ENCODE assay signal across 1 cellular context in the genomic region with DNA sequence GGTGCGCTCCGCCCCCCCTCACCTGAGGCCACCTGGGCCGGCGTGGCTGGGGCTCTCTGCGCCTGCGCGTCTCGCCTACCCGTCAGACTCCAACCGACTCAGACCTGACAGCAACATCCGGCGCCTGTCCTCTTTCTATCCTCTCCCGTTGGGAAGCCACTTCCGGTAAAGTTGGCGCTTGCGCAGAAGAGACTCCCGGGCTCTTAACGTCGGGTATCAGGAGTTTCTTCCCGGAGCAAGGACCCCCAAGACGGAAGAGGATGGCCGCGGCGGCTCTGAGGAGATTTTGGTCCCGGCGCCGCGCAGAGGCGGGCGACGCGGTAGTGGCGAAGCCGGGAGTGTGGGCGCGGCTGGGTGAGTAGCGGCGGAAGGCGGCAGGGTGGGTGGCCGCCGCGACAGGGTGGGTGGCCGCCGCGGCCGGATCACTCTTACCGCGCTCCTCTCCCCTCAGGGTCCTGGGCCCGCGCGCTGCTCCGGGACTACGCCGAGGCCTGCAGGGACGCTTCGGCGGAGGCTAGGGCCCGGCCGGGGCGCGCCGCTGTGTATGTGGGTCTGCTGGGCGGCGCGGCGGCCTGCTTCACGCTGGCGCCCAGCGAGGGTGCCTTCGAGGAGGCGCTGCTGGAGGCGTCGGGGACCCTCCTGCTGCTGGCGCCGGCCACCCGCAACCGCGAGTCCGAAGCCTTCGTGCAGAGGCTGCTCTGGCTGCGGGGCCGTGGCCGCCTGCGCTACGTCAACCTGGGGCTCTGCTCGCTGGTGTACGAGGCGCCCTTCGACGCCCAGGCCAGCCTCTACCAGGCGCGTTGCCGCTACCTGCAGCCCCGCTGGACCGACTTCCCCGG.
TF ChIP-seq lines count a peak whose summit lies in the region.

A gene (plus strand): TSS at position 249 of the 839 bp plus-strand sequence. CDS start 12 bp downstream, at position 261.
A gene (minus strand): TSS at position 77 of the 839 bp plus-strand sequence. CDS start 229 bp downstream, outside the sequence.

TF ChIP-seq in HepG2, 621 proteins besides CTCF, POLR2A, EP300 and RAD21 (continued from another document and continues in another):
- 0 out of 2 replicates have a peak, but pooled peaks have one; percentile 40 for TF ChIP-seq SMAD9 (CRISPR knock-in tag; IDR thresholded peaks at IDR 0.05)
- TF ChIP-seq, protein P1, sequence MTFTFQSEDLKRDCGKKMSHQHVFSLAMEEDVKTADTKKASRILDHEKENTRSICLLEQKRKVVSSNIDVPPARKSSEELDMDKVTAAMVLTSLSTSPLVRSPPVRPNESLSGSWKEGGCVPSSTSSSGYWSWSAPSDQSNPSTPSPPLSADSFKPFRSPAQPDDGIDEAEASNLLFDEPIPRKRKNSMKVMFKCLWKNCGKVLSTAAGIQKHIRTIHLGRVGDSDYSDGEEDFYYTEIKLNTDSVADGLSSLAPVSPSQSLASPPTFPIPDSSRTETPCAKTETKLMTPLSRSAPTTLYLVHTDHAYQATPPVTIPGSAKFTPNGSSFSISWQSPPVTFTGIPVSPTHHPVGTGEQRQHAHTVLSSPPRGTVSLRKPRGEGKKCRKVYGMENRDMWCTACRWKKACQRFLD (CRISPR knock-in tag; IDR thresholded peaks at IDR 0.05; ENCODE audit: borderline replicate concordance), result peak; percentile 75; the same call in 1 of the 2 replicates
- TF ChIP-seq RFXANK (CRISPR knock-in tag; IDR thresholded peaks at IDR 0.05), result no peak
- TF ChIP-seq, protein P2, sequence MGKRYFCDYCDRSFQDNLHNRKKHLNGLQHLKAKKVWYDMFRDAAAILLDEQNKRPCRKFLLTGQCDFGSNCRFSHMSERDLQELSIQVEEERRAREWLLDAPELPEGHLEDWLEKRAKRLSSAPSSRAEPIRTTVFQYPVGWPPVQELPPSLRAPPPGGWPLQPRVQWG (CRISPR knock-in tag; IDR thresholded peaks at IDR 0.05; ENCODE audit: borderline replicate concordance, low read depth), result no peak
- TF ChIP-seq, protein P3, sequence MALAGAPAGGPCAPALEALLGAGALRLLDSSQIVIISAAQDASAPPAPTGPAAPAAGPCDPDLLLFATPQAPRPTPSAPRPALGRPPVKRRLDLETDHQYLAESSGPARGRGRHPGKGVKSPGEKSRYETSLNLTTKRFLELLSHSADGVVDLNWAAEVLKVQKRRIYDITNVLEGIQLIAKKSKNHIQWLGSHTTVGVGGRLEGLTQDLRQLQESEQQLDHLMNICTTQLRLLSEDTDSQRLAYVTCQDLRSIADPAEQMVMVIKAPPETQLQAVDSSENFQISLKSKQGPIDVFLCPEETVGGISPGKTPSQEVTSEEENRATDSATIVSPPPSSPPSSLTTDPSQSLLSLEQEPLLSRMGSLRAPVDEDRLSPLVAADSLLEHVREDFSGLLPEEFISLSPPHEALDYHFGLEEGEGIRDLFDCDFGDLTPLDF (CRISPR knock-in tag; IDR thresholded peaks at IDR 0.05), result no peak
- TF ChIP-seq CHCHD3 (CRISPR knock-in tag; IDR thresholded peaks at IDR 0.05), result no peak
- TF ChIP-seq, protein P4, sequence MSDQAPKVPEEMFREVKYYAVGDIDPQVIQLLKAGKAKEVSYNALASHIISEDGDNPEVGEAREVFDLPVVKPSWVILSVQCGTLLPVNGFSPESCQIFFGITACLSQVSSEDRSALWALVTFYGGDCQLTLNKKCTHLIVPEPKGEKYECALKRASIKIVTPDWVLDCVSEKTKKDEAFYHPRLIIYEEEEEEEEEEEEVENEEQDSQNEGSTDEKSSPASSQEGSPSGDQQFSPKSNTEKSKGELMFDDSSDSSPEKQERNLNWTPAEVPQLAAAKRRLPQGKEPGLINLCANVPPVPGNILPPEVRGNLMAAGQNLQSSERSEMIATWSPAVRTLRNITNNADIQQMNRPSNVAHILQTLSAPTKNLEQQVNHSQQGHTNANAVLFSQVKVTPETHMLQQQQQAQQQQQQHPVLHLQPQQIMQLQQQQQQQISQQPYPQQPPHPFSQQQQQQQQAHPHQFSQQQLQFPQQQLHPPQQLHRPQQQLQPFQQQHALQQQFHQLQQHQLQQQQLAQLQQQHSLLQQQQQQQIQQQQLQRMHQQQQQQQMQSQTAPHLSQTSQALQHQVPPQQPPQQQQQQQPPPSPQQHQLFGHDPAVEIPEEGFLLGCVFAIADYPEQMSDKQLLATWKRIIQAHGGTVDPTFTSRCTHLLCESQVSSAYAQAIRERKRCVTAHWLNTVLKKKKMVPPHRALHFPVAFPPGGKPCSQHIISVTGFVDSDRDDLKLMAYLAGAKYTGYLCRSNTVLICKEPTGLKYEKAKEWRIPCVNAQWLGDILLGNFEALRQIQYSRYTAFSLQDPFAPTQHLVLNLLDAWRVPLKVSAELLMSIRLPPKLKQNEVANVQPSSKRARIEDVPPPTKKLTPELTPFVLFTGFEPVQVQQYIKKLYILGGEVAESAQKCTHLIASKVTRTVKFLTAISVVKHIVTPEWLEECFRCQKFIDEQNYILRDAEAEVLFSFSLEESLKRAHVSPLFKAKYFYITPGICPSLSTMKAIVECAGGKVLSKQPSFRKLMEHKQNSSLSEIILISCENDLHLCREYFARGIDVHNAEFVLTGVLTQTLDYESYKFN (CRISPR knock-in tag; conservative IDR thresholded peaks at IDR 0.05), result peak; percentile 57; the same call in 1 of the 2 replicates
- TF ChIP-seq, protein P5, sequence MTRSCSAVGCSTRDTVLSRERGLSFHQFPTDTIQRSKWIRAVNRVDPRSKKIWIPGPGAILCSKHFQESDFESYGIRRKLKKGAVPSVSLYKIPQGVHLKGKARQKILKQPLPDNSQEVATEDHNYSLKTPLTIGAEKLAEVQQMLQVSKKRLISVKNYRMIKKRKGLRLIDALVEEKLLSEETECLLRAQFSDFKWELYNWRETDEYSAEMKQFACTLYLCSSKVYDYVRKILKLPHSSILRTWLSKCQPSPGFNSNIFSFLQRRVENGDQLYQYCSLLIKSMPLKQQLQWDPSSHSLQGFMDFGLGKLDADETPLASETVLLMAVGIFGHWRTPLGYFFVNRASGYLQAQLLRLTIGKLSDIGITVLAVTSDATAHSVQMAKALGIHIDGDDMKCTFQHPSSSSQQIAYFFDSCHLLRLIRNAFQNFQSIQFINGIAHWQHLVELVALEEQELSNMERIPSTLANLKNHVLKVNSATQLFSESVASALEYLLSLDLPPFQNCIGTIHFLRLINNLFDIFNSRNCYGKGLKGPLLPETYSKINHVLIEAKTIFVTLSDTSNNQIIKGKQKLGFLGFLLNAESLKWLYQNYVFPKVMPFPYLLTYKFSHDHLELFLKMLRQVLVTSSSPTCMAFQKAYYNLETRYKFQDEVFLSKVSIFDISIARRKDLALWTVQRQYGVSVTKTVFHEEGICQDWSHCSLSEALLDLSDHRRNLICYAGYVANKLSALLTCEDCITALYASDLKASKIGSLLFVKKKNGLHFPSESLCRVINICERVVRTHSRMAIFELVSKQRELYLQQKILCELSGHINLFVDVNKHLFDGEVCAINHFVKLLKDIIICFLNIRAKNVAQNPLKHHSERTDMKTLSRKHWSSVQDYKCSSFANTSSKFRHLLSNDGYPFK (CRISPR knock-in tag; IDR thresholded peaks at IDR 0.05; ENCODE audit: borderline replicate concordance), result peak; percentile 80; the same call in 1 of the 2 replicates
- TF ChIP-seq, protein P6, sequence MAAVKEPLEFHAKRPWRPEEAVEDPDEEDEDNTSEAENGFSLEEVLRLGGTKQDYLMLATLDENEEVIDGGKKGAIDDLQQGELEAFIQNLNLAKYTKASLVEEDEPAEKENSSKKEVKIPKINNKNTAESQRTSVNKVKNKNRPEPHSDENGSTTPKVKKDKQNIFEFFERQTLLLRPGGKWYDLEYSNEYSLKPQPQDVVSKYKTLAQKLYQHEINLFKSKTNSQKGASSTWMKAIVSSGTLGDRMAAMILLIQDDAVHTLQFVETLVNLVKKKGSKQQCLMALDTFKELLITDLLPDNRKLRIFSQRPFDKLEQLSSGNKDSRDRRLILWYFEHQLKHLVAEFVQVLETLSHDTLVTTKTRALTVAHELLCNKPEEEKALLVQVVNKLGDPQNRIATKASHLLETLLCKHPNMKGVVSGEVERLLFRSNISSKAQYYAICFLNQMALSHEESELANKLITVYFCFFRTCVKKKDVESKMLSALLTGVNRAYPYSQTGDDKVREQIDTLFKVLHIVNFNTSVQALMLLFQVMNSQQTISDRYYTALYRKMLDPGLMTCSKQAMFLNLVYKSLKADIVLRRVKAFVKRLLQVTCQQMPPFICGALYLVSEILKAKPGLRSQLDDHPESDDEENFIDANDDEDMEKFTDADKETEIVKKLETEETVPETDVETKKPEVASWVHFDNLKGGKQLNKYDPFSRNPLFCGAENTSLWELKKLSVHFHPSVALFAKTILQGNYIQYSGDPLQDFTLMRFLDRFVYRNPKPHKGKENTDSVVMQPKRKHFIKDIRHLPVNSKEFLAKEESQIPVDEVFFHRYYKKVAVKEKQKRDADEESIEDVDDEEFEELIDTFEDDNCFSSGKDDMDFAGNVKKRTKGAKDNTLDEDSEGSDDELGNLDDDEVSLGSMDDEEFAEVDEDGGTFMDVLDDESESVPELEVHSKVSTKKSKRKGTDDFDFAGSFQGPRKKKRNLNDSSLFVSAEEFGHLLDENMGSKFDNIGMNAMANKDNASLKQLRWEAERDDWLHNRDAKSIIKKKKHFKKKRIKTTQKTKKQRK (IDR thresholded peaks at IDR 0.05; ENCODE audit: low read length), result no peak
- TF ChIP-seq, protein P7, sequence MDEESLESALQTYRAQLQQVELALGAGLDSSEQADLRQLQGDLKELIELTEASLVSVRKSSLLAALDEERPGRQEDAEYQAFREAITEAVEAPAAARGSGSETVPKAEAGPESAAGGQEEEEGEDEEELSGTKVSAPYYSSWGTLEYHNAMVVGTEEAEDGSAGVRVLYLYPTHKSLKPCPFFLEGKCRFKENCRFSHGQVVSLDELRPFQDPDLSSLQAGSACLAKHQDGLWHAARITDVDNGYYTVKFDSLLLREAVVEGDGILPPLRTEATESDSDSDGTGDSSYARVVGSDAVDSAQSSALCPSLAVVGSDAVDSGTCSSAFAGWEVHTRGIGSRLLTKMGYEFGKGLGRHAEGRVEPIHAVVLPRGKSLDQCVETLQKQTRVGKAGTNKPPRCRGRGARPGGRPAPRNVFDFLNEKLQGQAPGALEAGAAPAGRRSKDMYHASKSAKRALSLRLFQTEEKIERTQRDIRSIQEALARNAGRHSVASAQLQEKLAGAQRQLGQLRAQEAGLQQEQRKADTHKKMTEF (CRISPR knock-in tag; IDR thresholded peaks at IDR 0.05), result peak; percentile 96
- 0 out of 2 replicates have a peak, but pooled peaks have one; percentile 79 for TF ChIP-seq FLYWCH1 (CRISPR knock-in tag; IDR thresholded peaks at IDR 0.05)
- TF ChIP-seq ERF (CRISPR knock-in tag; IDR thresholded peaks at IDR 0.05), result peak; percentile 79
- no peak; the same call in 1 of the 2 replicates for TF ChIP-seq ZNF263 (CRISPR knock-in tag; IDR thresholded peaks at IDR 0.05)
- peak; percentile 49; the same call in 1 of the 2 replicates for TF ChIP-seq TMF1 (CRISPR knock-in tag; IDR thresholded peaks at IDR 0.05; ENCODE audit: low read depth)
- TF ChIP-seq, protein P8, sequence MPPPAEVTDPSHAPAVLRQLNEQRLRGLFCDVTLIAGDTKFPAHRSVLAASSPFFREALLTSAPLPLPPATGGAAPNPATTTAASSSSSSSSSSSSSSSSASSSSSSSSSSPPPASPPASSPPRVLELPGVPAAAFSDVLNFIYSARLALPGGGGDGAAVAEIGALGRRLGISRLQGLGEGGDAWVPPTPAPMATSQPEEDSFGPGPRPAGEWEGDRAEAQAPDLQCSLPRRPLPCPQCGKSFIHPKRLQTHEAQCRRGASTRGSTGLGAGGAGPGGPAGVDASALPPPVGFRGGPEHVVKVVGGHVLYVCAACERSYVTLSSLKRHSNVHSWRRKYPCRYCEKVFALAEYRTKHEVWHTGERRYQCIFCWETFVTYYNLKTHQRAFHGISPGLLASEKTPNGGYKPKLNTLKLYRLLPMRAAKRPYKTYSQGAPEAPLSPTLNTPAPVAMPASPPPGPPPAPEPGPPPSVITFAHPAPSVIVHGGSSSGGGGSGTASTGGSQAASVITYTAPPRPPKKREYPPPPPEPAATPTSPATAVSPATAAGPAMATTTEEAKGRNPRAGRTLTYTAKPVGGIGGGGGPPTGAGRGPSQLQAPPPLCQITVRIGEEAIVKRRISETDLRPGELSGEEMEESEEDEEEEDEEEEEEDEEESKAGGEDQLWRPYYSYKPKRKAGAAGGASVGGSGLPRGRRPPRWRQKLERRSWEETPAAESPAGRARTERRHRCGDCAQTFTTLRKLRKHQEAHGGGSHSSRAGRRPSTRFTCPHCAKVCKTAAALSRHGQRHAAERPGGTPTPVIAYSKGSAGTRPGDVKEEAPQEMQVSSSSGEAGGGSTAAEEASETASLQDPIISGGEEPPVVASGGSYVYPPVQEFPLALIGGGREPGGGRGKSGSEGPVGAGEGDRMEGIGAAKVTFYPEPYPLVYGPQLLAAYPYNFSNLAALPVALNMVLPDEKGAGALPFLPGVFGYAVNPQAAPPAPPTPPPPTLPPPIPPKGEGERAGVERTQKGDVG (CRISPR knock-in tag; IDR thresholded peaks at IDR 0.05; ENCODE audit: borderline replicate concordance), result no peak
- TF ChIP-seq NFKB2 (CRISPR knock-in tag; IDR thresholded peaks at IDR 0.05; ENCODE audit: borderline replicate concordance), result no peak
- TF ChIP-seq ZNF234 (CRISPR knock-in tag; conservative IDR thresholded peaks at IDR 0.05), result no peak; the same call in 1 of the 2 replicates
- TF ChIP-seq MEIS1 (CRISPR knock-in tag; IDR thresholded peaks at IDR 0.05; ENCODE audit: borderline replicate concordance), result peak; percentile 87
- TF ChIP-seq HMGA1 (CRISPR knock-in tag; conservative IDR thresholded peaks at IDR 0.05), result no peak
- TF ChIP-seq MXI1 (IDR thresholded peaks at IDR 0.05; ENCODE audit: borderline replicate concordance, low read depth, low read length), result peak; percentile 81; the same call in 1 of the 3 replicates
- TF ChIP-seq ZNF768 (CRISPR knock-in tag; IDR thresholded peaks at IDR 0.05), result peak; percentile 28; the same call in 1 of the 2 replicates
- 0 out of 2 replicates have a peak, but pooled peaks have one; percentile 18 for TF ChIP-seq MED13 (CRISPR knock-in tag; IDR thresholded peaks at IDR 0.05)
- no peak for TF ChIP-seq MLLT10 (CRISPR knock-in tag; IDR thresholded peaks at IDR 0.05)
- no peak for TF ChIP-seq HHEX (CRISPR knock-in tag; IDR thresholded peaks at IDR 0.05)
- TF ChIP-seq AGO2 (optimal IDR thresholded peaks at IDR 0.05; ENCODE audit: low read depth, low read length), result peak; percentile 44
- TF ChIP-seq, protein P9, sequence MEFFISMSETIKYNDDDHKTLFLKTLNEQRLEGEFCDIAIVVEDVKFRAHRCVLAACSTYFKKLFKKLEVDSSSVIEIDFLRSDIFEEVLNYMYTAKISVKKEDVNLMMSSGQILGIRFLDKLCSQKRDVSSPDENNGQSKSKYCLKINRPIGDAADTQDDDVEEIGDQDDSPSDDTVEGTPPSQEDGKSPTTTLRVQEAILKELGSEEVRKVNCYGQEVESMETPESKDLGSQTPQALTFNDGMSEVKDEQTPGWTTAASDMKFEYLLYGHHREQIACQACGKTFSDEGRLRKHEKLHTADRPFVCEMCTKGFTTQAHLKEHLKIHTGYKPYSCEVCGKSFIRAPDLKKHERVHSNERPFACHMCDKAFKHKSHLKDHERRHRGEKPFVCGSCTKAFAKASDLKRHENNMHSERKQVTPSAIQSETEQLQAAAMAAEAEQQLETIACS (CRISPR knock-in tag; IDR thresholded peaks at IDR 0.05), result no peak
- TF ChIP-seq KDM2A (CRISPR knock-in tag; IDR thresholded peaks at IDR 0.05; ENCODE audit: borderline replicate concordance, low read depth), result peak; percentile 77; the same call in 1 of the 2 replicates
- TF ChIP-seq GABPB1 (CRISPR knock-in tag; IDR thresholded peaks at IDR 0.05), result peak; percentile 98
- peak in 1 of 2 experiments; percentile 92; a peak in 2 of 4 replicates for TF ChIP-seq KLF16 (CRISPR knock-in tag; IDR thresholded peaks at IDR 0.05)
- TF ChIP-seq ZSCAN30 (CRISPR knock-in tag; IDR thresholded peaks at IDR 0.05), result no peak
- no peak for TF ChIP-seq ZNF703 (CRISPR knock-in tag; IDR thresholded peaks at IDR 0.05; ENCODE audit: borderline replicate concordance)
- TF ChIP-seq IRF2 (CRISPR knock-in tag; IDR thresholded peaks at IDR 0.05), result peak; percentile 93
- no peak for TF ChIP-seq HDAC6 (IDR thresholded peaks at IDR 0.05; ENCODE audit: low read depth, low read length)
